1 cellular context compared by ENCODE assay signal in genomic region chr15:43133429-43134156, GRCh38.
A peak's percentile ranks its signal among the peaks of the same experiment; 100 is the strongest.
TF ChIP-seq lines count a peak whose summit lies in the region.

TSS of gene TMEM62 (plus strand) at chr15:43133586. CDS start at chr15:43133803, 217 bp downstream.

TF ChIP-seq in K562, 482 proteins besides CTCF, POLR2A, EP300 and RAD21 (continued from another document and continues in another):
- no peak for TF ChIP-seq SRSF7 (optimal IDR thresholded peaks at IDR 0.05; ENCODE audit: low read depth, low read length)
- TF ChIP-seq, protein P1, sequence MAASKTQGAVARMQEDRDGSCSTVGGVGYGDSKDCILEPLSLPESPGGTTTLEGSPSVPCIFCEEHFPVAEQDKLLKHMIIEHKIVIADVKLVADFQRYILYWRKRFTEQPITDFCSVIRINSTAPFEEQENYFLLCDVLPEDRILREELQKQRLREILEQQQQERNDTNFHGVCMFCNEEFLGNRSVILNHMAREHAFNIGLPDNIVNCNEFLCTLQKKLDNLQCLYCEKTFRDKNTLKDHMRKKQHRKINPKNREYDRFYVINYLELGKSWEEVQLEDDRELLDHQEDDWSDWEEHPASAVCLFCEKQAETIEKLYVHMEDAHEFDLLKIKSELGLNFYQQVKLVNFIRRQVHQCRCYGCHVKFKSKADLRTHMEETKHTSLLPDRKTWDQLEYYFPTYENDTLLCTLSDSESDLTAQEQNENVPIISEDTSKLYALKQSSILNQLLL (CRISPR knock-in tag; IDR thresholded peaks at IDR 0.05; ENCODE audit: borderline replicate concordance) = no peak
- TF ChIP-seq TFAP4 (CRISPR knock-in tag; IDR thresholded peaks at IDR 0.05; ENCODE audit: borderline replicate concordance) = no peak; the same call in 1 of the 2 replicates
- no peak for TF ChIP-seq U2AF2 (optimal IDR thresholded peaks at IDR 0.05; ENCODE audit: low read depth, low read length)
- TF ChIP-seq, protein P2, sequence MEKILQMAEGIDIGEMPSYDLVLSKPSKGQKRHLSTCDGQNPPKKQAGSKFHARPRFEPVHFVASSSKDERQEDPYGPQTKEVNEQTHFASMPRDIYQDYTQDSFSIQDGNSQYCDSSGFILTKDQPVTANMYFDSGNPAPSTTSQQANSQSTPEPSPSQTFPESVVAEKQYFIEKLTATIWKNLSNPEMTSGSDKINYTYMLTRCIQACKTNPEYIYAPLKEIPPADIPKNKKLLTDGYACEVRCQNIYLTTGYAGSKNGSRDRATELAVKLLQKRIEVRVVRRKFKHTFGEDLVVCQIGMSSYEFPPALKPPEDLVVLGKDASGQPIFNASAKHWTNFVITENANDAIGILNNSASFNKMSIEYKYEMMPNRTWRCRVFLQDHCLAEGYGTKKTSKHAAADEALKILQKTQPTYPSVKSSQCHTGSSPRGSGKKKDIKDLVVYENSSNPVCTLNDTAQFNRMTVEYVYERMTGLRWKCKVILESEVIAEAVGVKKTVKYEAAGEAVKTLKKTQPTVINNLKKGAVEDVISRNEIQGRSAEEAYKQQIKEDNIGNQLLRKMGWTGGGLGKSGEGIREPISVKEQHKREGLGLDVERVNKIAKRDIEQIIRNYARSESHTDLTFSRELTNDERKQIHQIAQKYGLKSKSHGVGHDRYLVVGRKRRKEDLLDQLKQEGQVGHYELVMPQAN (IDR thresholded peaks at IDR 0.05; ENCODE audit: borderline replicate concordance) = no peak
- TF ChIP-seq POLR2B (IDR thresholded peaks at IDR 0.05; ENCODE audit: low read depth, partially characterized antibody) = peak; percentile 49
- no peak for TF ChIP-seq CBX5 (IDR thresholded peaks at IDR 0.05; ENCODE audit: borderline replicate concordance, low read depth)
- TF ChIP-seq STAT6 (CRISPR knock-in tag; IDR thresholded peaks at IDR 0.05) = no peak
- no peak for TF ChIP-seq ZNF589 (CRISPR knock-in tag; IDR thresholded peaks at IDR 0.05; ENCODE audit: low read depth)
- no peak for TF ChIP-seq ZNF253 (CRISPR knock-in tag; conservative IDR thresholded peaks at IDR 0.05)
- no peak for TF ChIP-seq SMC3 (conservative IDR thresholded peaks at IDR 0.05; ENCODE audit: insufficient read depth, low read depth, low read length)
- no peak for TF ChIP-seq ETV6 (IDR thresholded peaks at IDR 0.05; ENCODE audit: borderline replicate concordance in 1 of 2, low read depth in 2 of 2, low read length in 1 of 2)
- no peak for TF ChIP-seq ETV6 (CRISPR knock-in tag; IDR thresholded peaks at IDR 0.05; ENCODE audit: borderline replicate concordance)
- TF ChIP-seq CREB1 (IDR thresholded peaks at IDR 0.05) = no peak
- TF ChIP-seq CREB1 (CRISPR knock-in tag; IDR thresholded peaks at IDR 0.05) = no peak
- 0 out of 2 replicates have a peak, but pooled peaks have one; percentile 51 for TF ChIP-seq ZNF609 (CRISPR knock-in tag; IDR thresholded peaks at IDR 0.05; ENCODE audit: borderline replicate concordance)
- TF ChIP-seq PML (IDR thresholded peaks at IDR 0.05; ENCODE audit: low read length) = peak; percentile 38; the same call in 1 of the 2 replicates
- TF ChIP-seq DPF2 (IDR thresholded peaks at IDR 0.05) = no peak
- peak; percentile 62 for TF ChIP-seq TAF9B (IDR thresholded peaks at IDR 0.05; ENCODE audit: partially characterized antibody)
- TF ChIP-seq TGIF2 (CRISPR knock-in tag; IDR thresholded peaks at IDR 0.05) = no peak
- TF ChIP-seq FOXP4 (CRISPR knock-in tag; IDR thresholded peaks at IDR 0.05; ENCODE audit: borderline replicate concordance) = peak; percentile 90
- no peak for TF ChIP-seq ILK (tag; IDR thresholded peaks at IDR 0.05; ENCODE audit: borderline replicate concordance, low read depth)
- no peak for TF ChIP-seq MBD2 (IDR thresholded peaks at IDR 0.05; ENCODE audit: borderline replicate concordance, low read depth)
- TF ChIP-seq, protein P3, sequence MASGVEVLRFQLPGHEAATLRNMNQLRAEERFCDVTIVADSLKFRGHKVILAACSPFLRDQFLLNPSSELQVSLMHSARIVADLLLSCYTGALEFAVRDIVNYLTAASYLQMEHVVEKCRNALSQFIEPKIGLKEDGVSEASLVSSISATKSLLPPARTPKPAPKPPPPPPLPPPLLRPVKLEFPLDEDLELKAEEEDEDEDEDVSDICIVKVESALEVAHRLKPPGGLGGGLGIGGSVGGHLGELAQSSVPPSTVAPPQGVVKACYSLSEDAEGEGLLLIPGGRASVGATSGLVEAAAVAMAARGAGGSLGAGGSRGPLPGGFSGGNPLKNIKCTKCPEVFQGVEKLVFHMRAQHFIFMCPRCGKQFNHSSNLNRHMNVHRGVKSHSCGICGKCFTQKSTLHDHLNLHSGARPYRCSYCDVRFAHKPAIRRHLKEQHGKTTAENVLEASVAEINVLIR (CRISPR knock-in tag; IDR thresholded peaks at IDR 0.05) = no peak
- no peak for TF ChIP-seq KDM2B (CRISPR knock-in tag; IDR thresholded peaks at IDR 0.05)
- peak; percentile 63 for TF ChIP-seq SIN3B (IDR thresholded peaks at IDR 0.05; ENCODE audit: low read depth)
- no peak for TF ChIP-seq ZNF79 (CRISPR knock-in tag; IDR thresholded peaks at IDR 0.05; ENCODE audit: low read depth)
- TF ChIP-seq HMGXB4 (CRISPR knock-in tag; IDR thresholded peaks at IDR 0.05) = no peak; the same call in 1 of the 2 replicates
- TF ChIP-seq GATA2 (CRISPR knock-in tag; IDR thresholded peaks at IDR 0.05) = no peak
- TF ChIP-seq DIDO1 (tag; IDR thresholded peaks at IDR 0.05; ENCODE audit: low read depth) = no peak
- TF ChIP-seq RFX7 (CRISPR knock-in tag; IDR thresholded peaks at IDR 0.05) = no peak
- no peak for TF ChIP-seq CHAMP1 (IDR thresholded peaks at IDR 0.05)
- TF ChIP-seq, protein P4, sequence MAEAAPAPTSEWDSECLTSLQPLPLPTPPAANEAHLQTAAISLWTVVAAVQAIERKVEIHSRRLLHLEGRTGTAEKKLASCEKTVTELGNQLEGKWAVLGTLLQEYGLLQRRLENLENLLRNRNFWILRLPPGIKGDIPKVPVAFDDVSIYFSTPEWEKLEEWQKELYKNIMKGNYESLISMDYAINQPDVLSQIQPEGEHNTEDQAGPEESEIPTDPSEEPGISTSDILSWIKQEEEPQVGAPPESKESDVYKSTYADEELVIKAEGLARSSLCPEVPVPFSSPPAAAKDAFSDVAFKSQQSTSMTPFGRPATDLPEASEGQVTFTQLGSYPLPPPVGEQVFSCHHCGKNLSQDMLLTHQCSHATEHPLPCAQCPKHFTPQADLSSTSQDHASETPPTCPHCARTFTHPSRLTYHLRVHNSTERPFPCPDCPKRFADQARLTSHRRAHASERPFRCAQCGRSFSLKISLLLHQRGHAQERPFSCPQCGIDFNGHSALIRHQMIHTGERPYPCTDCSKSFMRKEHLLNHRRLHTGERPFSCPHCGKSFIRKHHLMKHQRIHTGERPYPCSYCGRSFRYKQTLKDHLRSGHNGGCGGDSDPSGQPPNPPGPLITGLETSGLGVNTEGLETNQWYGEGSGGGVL (CRISPR knock-in tag; IDR thresholded peaks at IDR 0.05) = no peak
- no peak for TF ChIP-seq MED1 (CRISPR knock-in tag; IDR thresholded peaks at IDR 0.05; ENCODE audit: borderline replicate concordance)
